ENCODE assay signal across 32 cellular contexts in genomic region chr13:113021391-113021790, GRCh38. TPM values are rescaled to one million over a fixed set of nuclear protein-coding genes. Genes with fewer than 3 reads are reported as not detected.
"Had no signal": no experiment of that assay in that cellular context is flagged by ENCODE, and none has a peak within 500 bp of the region (broad histone marks: within the 10 kb centered on the region; RNA-seq: fewer than 3 reads in every experiment).

No MANE protein-coding gene starts in this region.

- H3K4me1 ChIP-seq: gastrocnemius medialis had no signal

- H3K27ac Mint-ChIP-seq: activated B cell treated with CpG ODN at 0.5 μM for 24 hours; activated CD8-positive, alpha-beta T cell treated with anti-CD3 and anti-CD28 coated beads for 36 hours; activated naive CD8-positive, alpha-beta T cell; activated T-helper 17 cell treated with anti-CD3 and anti-CD28 coated beads, Interleukin-2, amount 50 U/mL, for 72 hours; effector memory CD8-positive, alpha-beta T cell; T-helper 17 cell; T-helper 2 cell treated with Interferon-gamma antibody and Interleukin-4, amounts not matched to agents 5 μg/mL and 100 μg/mL, for 36 hours had no signal

- H3K36me3 ChIP-seq: brain microvascular endothelial cell, gastrocnemius medialis had no signal

- H3K27ac ChIP-seq: brain microvascular endothelial cell, foreskin keratinocyte, VCaP had no signal

- H3K4me1 Mint-ChIP-seq: activated T-helper 17 cell treated with anti-CD3 and anti-CD28 coated beads, Interleukin-2, amount 50 U/mL, for 72 hours; central memory CD8-positive, alpha-beta T cell had no signal

- H3K36me3 Mint-ChIP-seq: activated naive CD8-positive, alpha-beta T cell had no signal

- H3K4me3 ChIP-seq: esophagus muscularis mucosa, gastrocnemius medialis had no signal

- H3K27me3 Mint-ChIP-seq: activated B cell treated with CpG ODN at 0.5 μM for 24 hours; activated CD8-positive, alpha-beta T cell treated with anti-CD3 and anti-CD28 coated beads for 36 hours; activated naive CD8-positive, alpha-beta T cell; activated T-helper 17 cell treated with anti-CD3 and anti-CD28 coated beads, Interleukin-2, amount 50 U/mL, for 72 hours; central memory CD8-positive, alpha-beta T cell; effector memory CD8-positive, alpha-beta T cell; T-helper 17 cell had no signal

- H3K4me3 Mint-ChIP-seq: activated B cell treated with CpG ODN at 0.5 μM for 24 hours; activated CD8-positive, alpha-beta T cell treated with anti-CD3 and anti-CD28 coated beads for 36 hours; activated naive CD8-positive, alpha-beta T cell; activated T-cell treated with anti-CD3 and anti-CD28 coated beads, Interleukin-2, amount 50 U/mL, for 4 hours; activated T-helper 17 cell treated with anti-CD3 and anti-CD28 coated beads, Interleukin-2, amount 50 U/mL, for 72 hours; central memory CD8-positive, alpha-beta T cell; effector memory CD8-positive, alpha-beta T cell; T-helper 17 cell; T-helper 2 cell treated with Interferon-gamma antibody and Interleukin-4, amounts not matched to agents 5 μg/mL and 100 μg/mL, for 36 hours had no signal

- ATAC-seq: activated CD4-positive, CD25-positive, alpha-beta regulatory T cell treated with anti-CD3 and anti-CD28 coated beads, Interleukin-2, amount 50 U/mL, for 24 hours; activated CD8-positive, alpha-beta T cell treated with anti-CD3 and anti-CD28 coated beads for 36 hours; activated T-cell treated with anti-CD3 and anti-CD28 coated beads, Interleukin-2, amount 50 U/mL, for 4 hours; activated T-helper 17 cell treated with anti-CD3 and anti-CD28 coated beads, Interleukin-2, amount 50 U/mL, for 72 hours; effector memory CD8-positive, alpha-beta T cell; foreskin keratinocyte; gastrocnemius medialis; T-helper 17 cell had no signal

- H3K9me3 Mint-ChIP-seq: activated B cell treated with CpG ODN at 0.5 μM for 24 hours; activated CD8-positive, alpha-beta T cell treated with anti-CD3 and anti-CD28 coated beads for 36 hours; activated T-cell treated with anti-CD3 and anti-CD28 coated beads, Interleukin-2, amount 50 U/mL, for 4 hours; activated T-helper 17 cell treated with anti-CD3 and anti-CD28 coated beads, Interleukin-2, amount 50 U/mL, for 72 hours; central memory CD8-positive, alpha-beta T cell; effector memory CD8-positive, alpha-beta T cell; T-helper 2 cell treated with Interferon-gamma antibody and Interleukin-4, amounts not matched to agents 5 μg/mL and 100 μg/mL, for 36 hours had no signal

- H3K9me3 ChIP-seq: esophagus muscularis mucosa, gastrocnemius medialis had no signal

- DNase-seq: activated B cell treated with CpG ODN at 0.5 μM for 24 hours; activated CD4-positive, alpha-beta T cell treated with anti-CD3 and anti-CD28 coated beads for 48 hours; activated CD4-positive, alpha-beta T cell treated with anti-CD3 and anti-CD28 coated beads, Interleukin-2, amount 50 U/mL, for 1 hour; activated CD4-positive, alpha-beta T cell treated with anti-CD3 and anti-CD28 coated beads, Interleukin-2, amount 50 U/mL, for 48 hours; activated CD8-positive, alpha-beta memory T cell treated with anti-CD3 and anti-CD28 coated beads for 24 hours; activated CD8-positive, alpha-beta T cell treated with anti-CD3 and anti-CD28 coated beads for 36 hours; activated effector memory CD4-positive, alpha-beta T cell treated with Interleukin-2 at 50 U/mL for 16 hours; activated gamma-delta T cell treated with Interleukin-2 at 50 U/mL for 16 hours; activated naive CD4-positive, alpha-beta T cell treated with anti-CD3 and anti-CD28 coated beads, Interleukin-2, amount 50 U/mL, for 16 hours; activated naive CD4-positive, alpha-beta T cell treated with Interleukin-2 at 50 U/mL for 16 hours; activated T-cell treated with anti-CD3 and anti-CD28 coated beads, Interleukin-2, amount 50 U/mL, for 4 hours; amniotic stem cell; anterior cingulate cortex; brain microvascular endothelial cell; cortex of kidney; dermis blood vessel endothelial cell; effector CD4-positive, alpha-beta T cell; effector memory CD8-positive, alpha-beta T cell; erythroblast; foreskin keratinocyte; gastrocnemius medialis; glutamatergic neuron; T-helper 1 cell; T-helper 17 cell; T1000 had no signal

RNA-seq across cellular contexts. Expression of gene MCF2L, which starts 52.4 kb away (rescaled TPM):
- total RNA-seq: foreskin keratinocyte had no signal
